ENCODE assay signal across 15 cellular contexts in genomic region chr16:4231886-4232285, GRCh38. TPM values are rescaled to one million over a fixed set of nuclear protein-coding genes. Genes with fewer than 3 reads are reported as not detected.
DNase-seq lines count a peak whose midpoint lies in the region; ATAC-seq and TF ChIP-seq lines count a peak whose summit lies in the region.
"Had no signal": no experiment of that assay in that cellular context is flagged by ENCODE, and none has a peak within 500 bp of the region (broad histone marks: within the 10 kb centered on the region; RNA-seq: fewer than 3 reads in every experiment).

No MANE protein-coding gene starts in this region.

- CTCF ChIA-PET in activated CD8-positive, alpha-beta T cell treated with anti-CD3 and anti-CD28 coated beads, Interleukin-2, amount 10 ng/mL, durations not matched to agents 7 days and 5 days (lab: Charles Lee): no interaction called here

- H3K27ac ChIP-seq in coronary artery: peak overlapping the region; percentile 39 to 43
- peak overlapping the region; percentile 45 to 97 (median 80) for H3K27ac ChIP-seq in heart right ventricle
- H3K27ac ChIP-seq in left lung: no peak overlapping the region
- H3K27ac ChIP-seq: BLaER1 had no signal

- no peak for TF ChIP-seq CTCF in coronary artery (IDR thresholded peaks at IDR 0.05)
- no peak for TF ChIP-seq CTCF in heart right ventricle (IDR thresholded peaks at IDR 0.05)
- no peak for TF ChIP-seq CTCF in left lung (IDR thresholded peaks at IDR 0.05)

- H3K9me3 ChIP-seq in heart right ventricle (no peaks in the 10 kb centered on the region), left lung (no peaks in the 10 kb centered on the region)
- H3K9me3 ChIP-seq: Caco-2 had no signal

- H3K4me1 ChIP-seq in heart right ventricle: peaks cover 11 to 69% (median 41%) of the 10 kb centered on the region in 9 donors
- no peaks in the 10 kb centered on the region for H3K4me1 ChIP-seq in left lung
- H3K4me1 ChIP-seq: Caco-2 had no signal

- H3K36me3 Mint-ChIP-seq in activated naive CD4-positive, alpha-beta T cell treated with anti-CD3 and anti-CD28 coated beads, Interleukin-2, amount 50 U/mL, for 72 hours: no peaks in the 10 kb centered on the region
- no peaks in the 10 kb centered on the region for H3K36me3 Mint-ChIP-seq in activated CD8-positive, alpha-beta T cell treated with anti-CD3 and anti-CD28 coated beads, Interleukin-2, amount 10 ng/mL, durations not matched to agents 7 days and 5 days (ENCODE audit: low read depth)
- H3K36me3 Mint-ChIP-seq: CD8-positive, alpha-beta memory T cell had no signal

- no peaks in the 10 kb centered on the region for H3K4me1 Mint-ChIP-seq in activated CD8-positive, alpha-beta T cell treated with anti-CD3 and anti-CD28 coated beads, Interleukin-2, amount 10 ng/mL, durations not matched to agents 7 days and 5 days (ENCODE audit: low read depth)
- H3K4me1 Mint-ChIP-seq: CD8-positive, alpha-beta memory T cell had no signal

- no peak for DNase-seq in coronary artery (ENCODE audit: low spot score)
- DNase-seq in heart right ventricle: no peak
- no peak for DNase-seq in left lung
- no peak for DNase-seq in activated naive CD4-positive, alpha-beta T cell treated with anti-CD3 and anti-CD28 coated beads, Interleukin-2, amount 50 U/mL, for 72 hours (ENCODE audit: low spot score in 2 of 2)
- no peak for DNase-seq in activated CD8-positive, alpha-beta T cell treated with anti-CD3 and anti-CD28 coated beads, Interleukin-2, amount 10 ng/mL, durations not matched to agents 7 days and 5 days
- DNase-seq: Caco-2; CD8-positive, alpha-beta memory T cell; DMS53; GF-D8; IMR-90 had no signal

- no peaks in the 10 kb centered on the region for H3K9me3 Mint-ChIP-seq in activated naive CD4-positive, alpha-beta T cell treated with anti-CD3 and anti-CD28 coated beads, Interleukin-2, amount 50 U/mL, for 72 hours
- no peaks in the 10 kb centered on the region for H3K9me3 Mint-ChIP-seq in activated CD8-positive, alpha-beta T cell treated with anti-CD3 and anti-CD28 coated beads, Interleukin-2, amount 10 ng/mL, durations not matched to agents 7 days and 5 days (ENCODE audit: insufficient read depth)
- H3K9me3 Mint-ChIP-seq: CD8-positive, alpha-beta memory T cell had no signal

- no peaks in the 10 kb centered on the region for H3K27me3 Mint-ChIP-seq in activated CD8-positive, alpha-beta T cell treated with anti-CD3 and anti-CD28 coated beads, Interleukin-2, amount 10 ng/mL, durations not matched to agents 7 days and 5 days (ENCODE audit: low read depth)

- peak in 6 of 8 donors; percentile 24 to 56 (median 45) for ATAC-seq in heart right ventricle
- peak; percentile 17 for ATAC-seq in left lung
- ATAC-seq in GM21529 (IDR thresholded peaks at IDR 0.05; ENCODE audit: unreplicated experiment): no peak
- no peak for ATAC-seq in activated naive CD4-positive, alpha-beta T cell treated with anti-CD3 and anti-CD28 coated beads, Interleukin-2, amount 50 U/mL, for 72 hours
- no peak for ATAC-seq in activated CD8-positive, alpha-beta T cell treated with anti-CD3 and anti-CD28 coated beads, Interleukin-2, amount 10 ng/mL, durations not matched to agents 7 days and 5 days
- ATAC-seq: HCT116 had no signal

- H3K27ac Mint-ChIP-seq in activated naive CD4-positive, alpha-beta T cell treated with anti-CD3 and anti-CD28 coated beads, Interleukin-2, amount 50 U/mL, for 72 hours: no peak overlapping the region
- H3K27ac Mint-ChIP-seq in activated CD8-positive, alpha-beta T cell treated with anti-CD3 and anti-CD28 coated beads, Interleukin-2, amount 10 ng/mL, durations not matched to agents 7 days and 5 days: no peak overlapping the region

- intact Hi-C loops in heart right ventricle (cut with DNase I): loop anchor here in 2 of 10 donors (2.0 kb wide), 2 partner anchors 17 to 19 kb away; no protein-coding TSS in a partner anchor
- intact Hi-C loops in left lung (cut with DNase I): no loop called here

- POLR2A ChIA-PET in activated CD8-positive, alpha-beta T cell treated with anti-CD3 and anti-CD28 coated beads, Interleukin-2, amount 10 ng/mL, durations not matched to agents 7 days and 5 days (lab: Charles Lee): no interaction called here

- H3K27me3 ChIP-seq in heart right ventricle: no peaks in the 10 kb centered on the region
- no peaks in the 10 kb centered on the region for H3K27me3 ChIP-seq in left lung
- H3K27me3 ChIP-seq: BLaER1 had no signal

- 52% methylated on average over 11 of the region's 11 CpGs for WGBS in heart right ventricle, 2 donors

- no peaks in the 10 kb centered on the region for H3K36me3 ChIP-seq in heart right ventricle
- no peaks in the 10 kb centered on the region for H3K36me3 ChIP-seq in left lung
- H3K36me3 ChIP-seq: BLaER1 had no signal

- H3K4me3 ChIP-seq in coronary artery (no peak overlapping the region), heart right ventricle (no peak overlapping the region), left lung (no peak overlapping the region)
- H3K4me3 ChIP-seq: BLaER1 had no signal

- H3K4me3 Mint-ChIP-seq in activated CD8-positive, alpha-beta T cell treated with anti-CD3 and anti-CD28 coated beads, Interleukin-2, amount 10 ng/mL, durations not matched to agents 7 days and 5 days: no peak overlapping the region
- H3K4me3 Mint-ChIP-seq: CD8-positive, alpha-beta memory T cell had no signal

RNA-seq across cellular contexts. Expression of gene SRL, which starts 10.0 kb away (rescaled TPM):
- total RNA-seq in heart right ventricle: 100 to 1,000 TPM; 443 to 587 (median 486) TPM
- polyA plus RNA-seq in heart right ventricle: 100 to 1,000 TPM; 161 to 224 TPM
- total RNA-seq in left lung: 1 to 10 TPM in 1 of 2 donors, under 1 TPM in 1; 0.82 to 1.9 TPM
- not detected for total RNA-seq in activated naive CD4-positive, alpha-beta T cell treated with anti-CD3 and anti-CD28 coated beads, Interleukin-2, amount 50 U/mL, for 72 hours
- not detected for total RNA-seq in activated CD8-positive, alpha-beta T cell treated with anti-CD3 and anti-CD28 coated beads, Interleukin-2, amount 10 ng/mL, durations not matched to agents 7 days and 5 days
- total RNA-seq: Caco-2; CD8-positive, alpha-beta memory T cell; H4; HT-29 had no signal
- polyA plus RNA-seq: CD8-positive, alpha-beta memory T cell had no signal

RNA-seq across cellular contexts. Expression of gene TFAP4, which starts 40.9 kb away (rescaled TPM):
- total RNA-seq in heart right ventricle (1 to 10 TPM; 1.8 to 6.6 (median 3.1) TPM), left lung (10 to 100 TPM in 1 of 2 donors, 1 to 10 TPM in 1; 6.4 to 12.8 TPM)
- polyA plus RNA-seq in heart right ventricle: 1 to 10 TPM; 2.0 to 4.6 TPM
- total RNA-seq in activated naive CD4-positive, alpha-beta T cell treated with anti-CD3 and anti-CD28 coated beads, Interleukin-2, amount 50 U/mL, for 72 hours: 10 to 100 TPM; 10.1 to 28.4 TPM
- 10 to 100 TPM; 21.0 to 24.7 TPM for total RNA-seq in activated CD8-positive, alpha-beta T cell treated with anti-CD3 and anti-CD28 coated beads, Interleukin-2, amount 10 ng/mL, durations not matched to agents 7 days and 5 days

Comparison
In these comparisons a context has a peak if more than half of its experiments do, and no peak if none do; other contexts are left out.
1. H3K27ac ChIP-seq: peak in coronary artery (2 of 2) and heart right ventricle (10 of 10); none in left lung (0 of 2).
2. ATAC-seq: peak in heart right ventricle (6 of 8) and left lung (single experiment); none in GM21529 (single experiment), activated naive CD4-positive, alpha-beta T cell treated with anti-CD3 and anti-CD28 coated beads, Interleukin-2, amount 50 U/mL, for 72 hours (0 of 2) and activated CD8-positive, alpha-beta T cell treated with anti-CD3 and anti-CD28 coated beads, Interleukin-2, amount 10 ng/mL, durations not matched to agents 7 days and 5 days (single experiment).
3. RNA of gene SRL, which starts 10.0 kb away (total RNA-seq): 443 to 587 TPM in heart right ventricle; 0.82 to 1.9 TPM in left lung, not detected in activated CD8-positive, alpha-beta T cell treated with anti-CD3 and anti-CD28 coated beads, Interleukin-2, amount 10 ng/mL, durations not matched to agents 7 days and 5 days and not detected in activated naive CD4-positive, alpha-beta T cell treated with anti-CD3 and anti-CD28 coated beads, Interleukin-2, amount 50 U/mL, for 72 hours; every median in the first group is over 100 times any median in the second.